In genomic region chr3:52444860-52445793, GRCh38 we compare ENCODE assay signal across 1 cellular context.
A peak's percentile ranks its signal among the peaks of the same experiment; 100 is the strongest.
TF ChIP-seq lines count a peak whose summit lies in the region.

SEMA3G (minus strand) TSS chr3:52445103; CDS start chr3:52445027, 76 bp downstream.

TF ChIP-seq in K562, 482 proteins besides CTCF, POLR2A, EP300 and RAD21 (continued from another document):
- TF ChIP-seq ZNF592 (IDR thresholded peaks at IDR 0.05), result 0 out of 2 replicates have a peak, but pooled peaks have one; percentile 19
